In genomic region chr20:25076201-25076600, GRCh38 we compare ENCODE assay signal across 15 cellular contexts. TPM values are rescaled to one million over a fixed set of nuclear protein-coding genes. Genes with fewer than 3 reads are reported as not detected.
"Had no signal": no experiment of that assay in that cellular context is flagged by ENCODE, and none has a peak within 500 bp of the region (broad histone marks: within the 10 kb centered on the region; RNA-seq: fewer than 3 reads in every experiment).

No MANE protein-coding gene starts in this region.

- H3K27ac ChIP-seq: body of pancreas, epithelial cell of prostate, lower lobe of right lung, pancreas, upper lobe of left lung had no signal

- H3K27me3 ChIP-seq: body of pancreas had no signal

- H3K36me3 ChIP-seq: lower lobe of right lung, pancreas, upper lobe of left lung had no signal

- H3K4me3 ChIP-seq: body of pancreas, lower lobe of right lung, pancreas, upper lobe of left lung had no signal

- FAIRE-seq: pancreas had no signal

- H3K9me3 ChIP-seq: body of pancreas, lower lobe of right lung, pancreas, upper lobe of left lung had no signal

- DNase-seq: activated B cell treated with CpG ODN at 0.5 μM for 24 hours; activated T-cell treated with anti-CD3 and anti-CD28 coated beads, Interleukin-2, amount 50 U/mL, for 1 hour; amniotic stem cell; effector memory CD8-positive, alpha-beta T cell; hippocampal formation; lower lobe of right lung; stimulated activated CD4-positive, alpha-beta T cell treated with anti-CD3 and anti-CD28 coated beads, Interleukin-1b, Interleukin-23, amount 100 ng/mL, for 48 hours; stimulated activated naive CD4-positive, alpha-beta T cell treated with Interleukin-2 at 50 U/mL for 16 hours; upper lobe of left lung had no signal

RNA-seq across cellular contexts. Expression of gene VSX1, which starts 5.7 kb away (rescaled TPM):
- total RNA-seq: activated B cell treated with CpG ODN at 0.5 μM for 24 hours; activated CD4-positive, alpha-beta T cell treated with anti-CD3 and anti-CD28 coated beads, Interleukin-2, amount 10 ng/mL, durations not matched to agents 7 days and 5 days; lower lobe of right lung; mesothelial cell of epicardium; myocyte; upper lobe of left lung had no signal
